ENCODE assay signal across 8 cellular contexts in genomic region chr10:74738985-74739567, GRCh38.
DNase-seq lines count a peak whose midpoint lies in the region; ATAC-seq, FAIRE-seq and TF ChIP-seq lines count a peak whose summit lies in the region.

No MANE protein-coding gene starts in this region.

- H3K36me3 Mint-ChIP-seq in activated T-helper 2 cell treated with anti-CD3 and anti-CD28 coated beads, Interferon-gamma antibody, Interleukin-2, Interleukin-4, amounts not matched to agents 10 μg/mL and 5 μg/mL and 100 μg/mL, durations not matched to agents 14 hours and 24 hours and 36 hours (ENCODE audit: low read depth), result no peaks in the 10 kb centered on the region

- peaks cover 21% of the 10 kb centered on the region for H3K4me1 Mint-ChIP-seq in activated T-helper 2 cell treated with anti-CD3 and anti-CD28 coated beads, Interferon-gamma antibody, Interleukin-2, Interleukin-4, amounts not matched to agents 10 μg/mL and 5 μg/mL and 100 μg/mL, durations not matched to agents 14 hours and 24 hours and 36 hours (ENCODE audit: low read depth)

- no peaks in the 10 kb centered on the region for H3K36me3 ChIP-seq in right lobe of liver

- no peak for FAIRE-seq in frontal cortex (lab: Jason Lieb, UNC)

- TF ChIP-seq POLR2A in right lobe of liver (IDR thresholded peaks at IDR 0.05), result no peak

- 59% methylated on average over 5 of the region's 10 CpGs for WGBS in right lobe of liver (ENCODE audit: insufficient coverage, low coverage, low lambda C conversion rate, missing lambda C conversion rate)

- DNase-seq in GM12864 (ENCODE audit: low read depth) (peak; percentile 91), right lobe of liver (no peak), islet precursor cell (no peak), GOT3 (lab: John Stamatoyannopoulos, UW) (no peak), frontal cortex (ENCODE audit: low spot score in 2 of 2) (no peak)
- peak; percentile 28 for DNase-seq in activated T-helper 2 cell treated with anti-CD3 and anti-CD28 coated beads, Interferon-gamma antibody, Interleukin-2, Interleukin-4, amounts not matched to agents 10 μg/mL and 5 μg/mL and 100 μg/mL, durations not matched to agents 14 hours and 24 hours and 36 hours (ENCODE audit: low spot score)

- no peak overlapping the region for H3K4me3 Mint-ChIP-seq in activated T-helper 2 cell treated with anti-CD3 and anti-CD28 coated beads, Interferon-gamma antibody, Interleukin-2, Interleukin-4, amounts not matched to agents 10 μg/mL and 5 μg/mL and 100 μg/mL, durations not matched to agents 14 hours and 24 hours and 36 hours (ENCODE audit: low read depth)

- H3K27ac Mint-ChIP-seq in activated T-helper 2 cell treated with anti-CD3 and anti-CD28 coated beads, Interferon-gamma antibody, Interleukin-2, Interleukin-4, amounts not matched to agents 10 μg/mL and 5 μg/mL and 100 μg/mL, durations not matched to agents 14 hours and 24 hours and 36 hours, result peak overlapping the region; percentile 85

- TF ChIP-seq CTCF in GM12864 (IDR thresholded peaks at IDR 0.05; ENCODE audit: low read depth, low read length, missing control alignments) (peak; percentile 61), right lobe of liver (IDR thresholded peaks at IDR 0.05) (no peak)

- peak overlapping the region; percentile 36 for H3K4me3 ChIP-seq in GM12864 (ENCODE audit: low read depth, low read length)
- no peak overlapping the region for H3K4me3 ChIP-seq in right lobe of liver

- no peak overlapping the region for H3K27ac ChIP-seq in right lobe of liver

- intact Hi-C loops in activated T-helper 2 cell treated with anti-CD3 and anti-CD28 coated beads, Interferon-gamma antibody, Interleukin-2, Interleukin-4, amounts not matched to agents 10 μg/mL and 5 μg/mL and 100 μg/mL, durations not matched to agents 14 hours and 24 hours and 36 hours (cut with micrococcal nuclease), result loop anchor here (1.0 to 5.0 kb wide), 3 partner anchors 60 to 472 kb away; no protein-coding TSS in a partner anchor
- intact Hi-C loops in right lobe of liver (cut with DNase I), result no loop called here

- no peaks in the 10 kb centered on the region for H3K27me3 Mint-ChIP-seq in activated T-helper 2 cell treated with anti-CD3 and anti-CD28 coated beads, Interferon-gamma antibody, Interleukin-2, Interleukin-4, amounts not matched to agents 10 μg/mL and 5 μg/mL and 100 μg/mL, durations not matched to agents 14 hours and 24 hours and 36 hours (ENCODE audit: low read depth)

- H3K9me3 Mint-ChIP-seq in activated T-helper 2 cell treated with anti-CD3 and anti-CD28 coated beads, Interferon-gamma antibody, Interleukin-2, Interleukin-4, amounts not matched to agents 10 μg/mL and 5 μg/mL and 100 μg/mL, durations not matched to agents 14 hours and 24 hours and 36 hours, result no peaks in the 10 kb centered on the region

- ATAC-seq in GM21381 (IDR thresholded peaks at IDR 0.05; ENCODE audit: unreplicated experiment) (peak; percentile 83), HG03575 (IDR thresholded peaks at IDR 0.05; ENCODE audit: extremely low read depth, insufficient number of reproducible peaks, low FRiP score, unreplicated experiment) (peak; percentile 59), right lobe of liver (peak; percentile 37 to 56 (median 44))

- H3K9me3 ChIP-seq in right lobe of liver, result no peaks in the 10 kb centered on the region

- no peaks in the 10 kb centered on the region for H3K4me1 ChIP-seq in right lobe of liver

- H3K27me3 ChIP-seq in right lobe of liver, result no peaks in the 10 kb centered on the region

Comparison
In these comparisons a context has a peak if more than half of its experiments do, and no peak if none do; other contexts are left out.
1. DNase-seq: peak in GM12864 (single experiment) and activated T-helper 2 cell treated with anti-CD3 and anti-CD28 coated beads, Interferon-gamma antibody, Interleukin-2, Interleukin-4, amounts not matched to agents 10 μg/mL and 5 μg/mL and 100 μg/mL, durations not matched to agents 14 hours and 24 hours and 36 hours (single experiment); none in right lobe of liver (0 of 3), islet precursor cell (single experiment), GOT3 (single experiment) and frontal cortex (0 of 2).
2. Peak in every context shown above with its lines, with median percentiles within 50 percentile points of each other: ATAC-seq.